In the genomic region with DNA sequence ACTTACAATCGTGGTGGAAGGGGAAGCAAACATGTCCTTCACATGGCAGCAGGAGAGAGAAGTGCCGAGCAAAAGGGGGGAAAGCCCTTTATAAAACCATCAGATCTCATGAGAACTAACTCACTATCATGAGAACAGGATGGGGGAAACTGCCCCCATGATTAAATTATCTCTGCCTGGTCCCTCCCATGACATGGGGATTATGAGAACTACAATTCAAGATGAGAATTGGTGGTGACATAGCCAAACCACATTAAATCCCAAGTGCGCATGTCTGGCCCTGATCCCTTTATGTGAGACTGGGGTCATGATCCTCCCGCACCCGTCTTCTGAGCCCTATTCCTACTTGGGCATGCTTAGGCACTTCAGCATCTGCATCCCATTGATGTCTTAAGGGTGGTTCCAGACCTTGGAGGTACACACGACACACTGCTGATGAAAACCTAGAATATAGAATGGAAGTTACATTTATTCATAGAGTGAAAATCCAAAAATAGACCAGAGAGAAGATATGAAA, we compare ENCODE assay signal across 15 cellular contexts.
DNase-seq lines count a peak whose midpoint lies in the region; ATAC-seq, FAIRE-seq and TF ChIP-seq lines count a peak whose summit lies in the region.
"Had no signal": no experiment of that assay in that cellular context is flagged by ENCODE, and none has a peak within 500 bp of the region (broad histone marks: within the 10 kb centered on the region; RNA-seq: fewer than 3 reads in every experiment).

No MANE protein-coding gene starts in this region.

- peak overlapping the region; percentile 11 for H3K27ac Mint-ChIP-seq in activated T-helper 17 cell treated with anti-CD3 and anti-CD28 coated beads, Interleukin-2, amount 50 U/mL, for 72 hours
- peak overlapping the region; percentile 2 to 39 (median 36) for H3K27ac Mint-ChIP-seq in nephron

- peaks cover 24% of the 10 kb centered on the region for H3K36me3 Mint-ChIP-seq in activated T-helper 17 cell treated with anti-CD3 and anti-CD28 coated beads, Interleukin-2, amount 50 U/mL, for 72 hours (ENCODE audit: low read depth)
- peaks cover 62% of the 10 kb centered on the region for H3K36me3 Mint-ChIP-seq in nephron (ENCODE audit: low read depth)

- H3K27ac ChIP-seq in right cardiac atrium (ENCODE audit: low read length), result peak overlapping the region; percentile 56

- ATAC-seq in right cardiac atrium, result no peak
- no peak for ATAC-seq in Right ventricle myocardium superior (ENCODE audit: poor library complexity)
- peak; percentile 52 for ATAC-seq in activated T-helper 17 cell treated with anti-CD3 and anti-CD28 coated beads, Interleukin-2, amount 50 U/mL, for 72 hours (replicated peaks)

- H3K27me3 ChIP-seq in right cardiac atrium (ENCODE audit: control insufficient read depth, insufficient read depth), result no peaks in the 10 kb centered on the region

- TF ChIP-seq CTCF in nephron (IDR thresholded peaks at IDR 0.05; ENCODE audit: unreplicated experiment in 3 of 3), result no peak

- no peak overlapping the region for H3K4me3 ChIP-seq in right cardiac atrium (ENCODE audit: low read length)

- WGBS in right cardiac atrium, result 84% methylated on average over 6 of the region's 6 CpGs

- H3K4me1 ChIP-seq in right cardiac atrium (ENCODE audit: control insufficient read depth, insufficient read depth, low read length), result peaks cover 16% of the 10 kb centered on the region

- DNase-seq in right cardiac atrium (no peak), Right ventricle myocardium superior (no peak), H4 (ENCODE audit: low spot score) (no peak), GM19239 (ENCODE audit: insufficient read length, low spot score) (no peak)
- no peak for DNase-seq in activated CD8-positive, alpha-beta memory T cell treated with anti-CD3 and anti-CD28 coated beads, Interleukin-2, amount 50 U/mL, for 4 hours
- no peak for DNase-seq in central memory CD4-positive, alpha-beta T cell
- DNase-seq: effector memory CD8-positive, alpha-beta T cell; naive B cell; NCI-H1930; NCI-H510A treated with DMSO at 0.1 percent for 48 hours had no signal

- FAIRE-seq in GM19239 (lab: Jason Lieb, UNC), result no peak
- FAIRE-seq: H1 had no signal

- H3K27me3 Mint-ChIP-seq in activated T-helper 17 cell treated with anti-CD3 and anti-CD28 coated beads, Interleukin-2, amount 50 U/mL, for 72 hours, result no peaks in the 10 kb centered on the region
- no peaks in the 10 kb centered on the region for H3K27me3 Mint-ChIP-seq in nephron (ENCODE audit: low read depth)
- H3K27me3 Mint-ChIP-seq: central memory CD8-positive, alpha-beta T cell; effector memory CD8-positive, alpha-beta T cell; naive B cell; stimulated activated naive CD8-positive, alpha-beta T cell treated with anti-CD3 and anti-CD28 coated beads, Interleukin-15, Interleukin-2, amounts not matched to agents 100 ng/mL and 50 ng/mL, for 24 hours had no signal

- H3K4me3 Mint-ChIP-seq in activated T-helper 17 cell treated with anti-CD3 and anti-CD28 coated beads, Interleukin-2, amount 50 U/mL, for 72 hours, result peak overlapping the region; percentile 12
- H3K4me3 Mint-ChIP-seq in nephron, result no peak overlapping the region
- H3K4me3 Mint-ChIP-seq: central memory CD8-positive, alpha-beta T cell; effector memory CD8-positive, alpha-beta T cell; naive B cell; stimulated activated naive CD8-positive, alpha-beta T cell treated with anti-CD3 and anti-CD28 coated beads, Interleukin-15, Interleukin-2, amounts not matched to agents 100 ng/mL and 50 ng/mL, for 24 hours had no signal

- H3K4me1 Mint-ChIP-seq in activated T-helper 17 cell treated with anti-CD3 and anti-CD28 coated beads, Interleukin-2, amount 50 U/mL, for 72 hours, result peaks cover 12% of the 10 kb centered on the region
- H3K4me1 Mint-ChIP-seq in nephron, result peaks cover 24% of the 10 kb centered on the region

- no peaks in the 10 kb centered on the region for H3K9me3 ChIP-seq in right cardiac atrium (ENCODE audit: control insufficient read depth, low read length)

- no peaks in the 10 kb centered on the region for H3K9me3 Mint-ChIP-seq in activated T-helper 17 cell treated with anti-CD3 and anti-CD28 coated beads, Interleukin-2, amount 50 U/mL, for 72 hours
- H3K9me3 Mint-ChIP-seq in nephron, result no peaks in the 10 kb centered on the region
- H3K9me3 Mint-ChIP-seq: central memory CD8-positive, alpha-beta T cell; effector memory CD8-positive, alpha-beta T cell; naive B cell; stimulated activated naive CD8-positive, alpha-beta T cell treated with anti-CD3 and anti-CD28 coated beads, Interleukin-15, Interleukin-2, amounts not matched to agents 100 ng/mL and 50 ng/mL, for 24 hours had no signal

- intact Hi-C loops in right cardiac atrium (cut with DNase I) (no loop called here), Right ventricle myocardium superior (cut with DNase I) (no loop called here)
